In the genomic region with DNA sequence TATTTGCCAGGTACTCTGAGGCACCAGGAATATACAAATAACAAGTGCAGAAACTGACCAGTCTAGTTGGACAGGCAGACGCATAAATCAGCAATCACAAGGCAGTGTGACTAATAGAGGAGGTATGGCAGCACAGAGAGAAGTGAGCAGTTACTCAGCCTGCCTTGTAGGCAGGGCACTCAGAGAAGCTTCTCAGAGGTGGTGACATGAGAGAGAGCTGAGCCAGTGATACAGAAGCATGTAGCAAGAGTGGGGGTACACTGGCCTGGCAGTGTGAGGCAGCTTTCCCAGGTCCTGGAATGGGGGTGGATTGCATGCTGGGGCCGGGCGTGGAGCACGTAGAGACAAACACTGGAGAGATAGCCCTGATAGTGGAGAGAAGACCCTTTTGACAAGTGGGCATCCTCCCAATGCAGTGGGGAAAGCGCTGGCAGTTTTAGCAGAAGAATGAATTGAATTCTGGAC, we compare ENCODE assay signal across 9 cellular contexts. TPM values are rescaled to one million over a fixed set of nuclear protein-coding genes. Genes with fewer than 3 reads are reported as not detected.
DNase-seq lines count a peak whose midpoint lies in the region; ATAC-seq, FAIRE-seq and TF ChIP-seq lines count a peak whose summit lies in the region.
"Had no signal": no experiment of that assay in that cellular context is flagged by ENCODE, and none has a peak within 500 bp of the region (broad histone marks: within the 10 kb centered on the region; RNA-seq: fewer than 3 reads in every experiment).

No MANE protein-coding gene starts in this region.

- ATAC-seq in HG02623 (IDR thresholded peaks at IDR 0.05; ENCODE audit: unreplicated experiment) (no peak), HG03439 (IDR thresholded peaks at IDR 0.05; ENCODE audit: unreplicated experiment) (no peak)

- peak; percentile 53 for TF ChIP-seq POLR2A in endothelial cell of umbilical vein (IDR thresholded peaks at IDR 0.05; ENCODE audit: low read depth, low read length)

- peaks cover 8% of the 10 kb centered on the region for H3K36me3 Mint-ChIP-seq in endodermal cell (ENCODE audit: low read depth)

- H3K9ac ChIP-seq in endothelial cell of umbilical vein (replicated peaks; ENCODE audit: extremely low read depth, insufficient read depth, low read length): no peak overlapping the region
- H3K9ac ChIP-seq in endodermal cell (ENCODE audit: extremely low read depth, low read length, poor library complexity, severe bottlenecking): no peak overlapping the region

- H3K9me1 ChIP-seq in endothelial cell of umbilical vein (replicated peaks; ENCODE audit: control insufficient read depth, extremely low read depth, insufficient read depth, low read length): no peaks in the 10 kb centered on the region

- no peak for TF ChIP-seq CTCF in endothelial cell of umbilical vein (IDR thresholded peaks at IDR 0.05; ENCODE audit: extremely low read depth in 1 of 2, insufficient read depth in 1 of 2, low read depth in 1 of 2, low read length in 2 of 2)
- no peak for TF ChIP-seq CTCF in endodermal cell (conservative IDR thresholded peaks at IDR 0.05)

- no peak overlapping the region for H3K27ac Mint-ChIP-seq in endodermal cell

- H4K20me1 ChIP-seq in endothelial cell of umbilical vein (replicated peaks; ENCODE audit: control insufficient read depth, extremely low read depth, insufficient read depth, low read length): no peaks in the 10 kb centered on the region

- H3K36me3 ChIP-seq in endothelial cell of umbilical vein (ENCODE audit: control insufficient read depth in 2 of 2, extremely low read depth in 1 of 2, insufficient read depth in 2 of 2, low read length in 2 of 2): peaks cover 0 to 12% of the 10 kb centered on the region in 2 experiments
- H3K36me3 ChIP-seq in muscle layer of duodenum (ENCODE audit: control insufficient read depth in 1 of 2, insufficient read depth in 2 of 2, low read length in 2 of 2): peaks cover 9 to 22% of the 10 kb centered on the region in 2 donors
- H3K36me3 ChIP-seq in endodermal cell (ENCODE audit: control insufficient read depth, insufficient read depth, low read length): peaks cover 21% of the 10 kb centered on the region

- no peaks in the 10 kb centered on the region for H3K9me3 Mint-ChIP-seq in endodermal cell

- peak; percentile 86 for FAIRE-seq in endothelial cell of umbilical vein (lab: Jason Lieb, UNC)

- no peak overlapping the region for H2AFZ ChIP-seq in endothelial cell of umbilical vein (ENCODE audit: low read depth, low read length)

- POLR2A ChIA-PET in endothelial cell of umbilical vein (lab: Charles Lee): interaction anchor here (0.6 to 1.2 kb wide), 2 partner anchors 45 to 74 kb away, joined by 4 to 11 read pairs; a partner anchor contains a TSS

- peaks cover 15% of the 10 kb centered on the region for H3K4me1 Mint-ChIP-seq in endodermal cell

- H3K4me1 ChIP-seq in endothelial cell of umbilical vein (ENCODE audit: control insufficient read depth, extremely low read depth, insufficient read depth, low read length): peaks cover 13% of the 10 kb centered on the region
- peaks cover 4 to 44% of the 10 kb centered on the region in 2 donors for H3K4me1 ChIP-seq in muscle layer of duodenum (ENCODE audit: control insufficient read depth in 1 of 2, insufficient read depth in 2 of 2, low read length in 2 of 2)
- H3K4me1 ChIP-seq in endodermal cell (ENCODE audit: control insufficient read depth, insufficient read depth, low read length): no peaks in the 10 kb centered on the region

- no peak overlapping the region for H3K4me3 ChIP-seq in endothelial cell of umbilical vein (replicated peaks in 1 of 3; ENCODE audit: insufficient read depth in 1 of 3, low read depth in 1 of 3, low read length in 3 of 3)
- H3K4me3 ChIP-seq in muscle layer of duodenum (ENCODE audit: low read depth in 1 of 2, low read length in 2 of 2): no peak overlapping the region
- H3K4me3 ChIP-seq in endodermal cell (ENCODE audit: low read length): no peak overlapping the region

- BruUV-seq in endothelial cell of umbilical vein (replicated peaks; lab: Mats Ljungman, UMichigan): no TSS peak

- H3K4me3 Mint-ChIP-seq in endodermal cell: no peak overlapping the region

- dilution Hi-C loops in endothelial cell of umbilical vein (cut with MboI; ENCODE audit: extremely low pct_ligation_motif_present, low sequenced_read_pairs): no loop called here

- H3K9me3 ChIP-seq in endothelial cell of umbilical vein (replicated peaks; ENCODE audit: control insufficient read depth, insufficient read depth, low read length) (no peaks in the 10 kb centered on the region), muscle layer of duodenum (ENCODE audit: control insufficient read depth in 1 of 2, low read length in 2 of 2) (no peaks in the 10 kb centered on the region), endodermal cell (ENCODE audit: control insufficient read depth, low read length) (no peaks in the 10 kb centered on the region)

- no peaks in the 10 kb centered on the region for H3K27me3 ChIP-seq in endothelial cell of umbilical vein (ENCODE audit: control insufficient read depth in 2 of 2, insufficient read depth in 2 of 2, low read length in 2 of 2)
- H3K27me3 ChIP-seq in muscle layer of duodenum (ENCODE audit: low read depth, low read length): no peaks in the 10 kb centered on the region
- no peaks in the 10 kb centered on the region for H3K27me3 ChIP-seq in endodermal cell (ENCODE audit: control insufficient read depth, insufficient read depth, low read length, poor library complexity, severe bottlenecking)

- H3K27ac ChIP-seq in endothelial cell of umbilical vein (ENCODE audit: insufficient read depth, low read depth, low read length): no peak overlapping the region
- peak overlapping the region; percentile 47 for H3K27ac ChIP-seq in muscle layer of duodenum (ENCODE audit: low read length)
- H3K27ac ChIP-seq in endodermal cell (ENCODE audit: low read depth, low read length): no peak overlapping the region

- H3K79me2 ChIP-seq in endothelial cell of umbilical vein (ENCODE audit: control insufficient read depth, insufficient read depth, low read length): no peaks in the 10 kb centered on the region

- intact Hi-C loops in endothelial cell of umbilical vein (cut with micrococcal nuclease): no loop called here

- WGBS in endodermal cell (ENCODE audit: insufficient coverage in 1 of 2, insufficient read length in 1 of 2), 2 experiments: 94 to 95% methylated on average over 5 of the region's 5 CpGs

- no peak overlapping the region for H3K4me2 ChIP-seq in endothelial cell of umbilical vein (ENCODE audit: insufficient read depth, low read length)

- DNase-seq in AG08395 (ENCODE audit: low spot score) (peak; percentile 78), NCI-H460 (ENCODE audit: extremely low read depth, low read depth) (peak; percentile 87), endothelial cell of umbilical vein (ENCODE audit: low read depth, low spot score) (peak; percentile 82), endodermal cell (no peak)
- DNase-seq in activated naive CD4-positive, alpha-beta T cell treated with anti-CD3 and anti-CD28 coated beads, Interleukin-2, amount 50 U/mL, for 16 hours: no peak
- DNase-seq: KBM-7 had no signal

- CTCF ChIA-PET in endothelial cell of umbilical vein (lab: Charles Lee): interaction anchor here (1.0 to 6.7 kb wide), 7 partner anchors 9 to 51 kb away, joined by 3 to 58 read pairs (median 11); no protein-coding TSS in a partner anchor

- peaks cover 2% of the 10 kb centered on the region for H3K27me3 Mint-ChIP-seq in endodermal cell (ENCODE audit: insufficient read depth)

RNA-seq across cellular contexts. Expression of a gene that starts 7.8 kb away (rescaled TPM):
- 53.8 and 54.6 TPM in 2 replicates for total RNA-seq in NCI-H460 (2014; rRNA removed; shearing (Covaris generic))
- polyA plus RNA-seq in NCI-H460 (2014; cell fraction: nucleus; rRNA removed): 32.9 and 44.9 TPM in 2 replicates
- total RNA-seq in endothelial cell of umbilical vein: 29.5 and 35.6 TPM in 2 replicates
- 21.4 and 24.4 TPM in 2 replicates for polyA plus RNA-seq in endothelial cell of umbilical vein
- polyA plus RNA-seq in endothelial cell of umbilical vein (2011; cell fraction: cytosol; rRNA removed): 14.4 and 26.7 TPM in 2 replicates
- polyA plus RNA-seq in endothelial cell of umbilical vein (2011; cell fraction: nucleus; rRNA removed): 9.6 and 10.4 TPM in 2 replicates
- 21.0 and 23.4 TPM in 2 replicates for polyA plus RNA-seq in endothelial cell of umbilical vein (2012)
- polyA minus RNA-seq in endothelial cell of umbilical vein: 7.8 and 8.0 TPM in 2 replicates
- 19.4 TPM for polyA minus RNA-seq in endothelial cell of umbilical vein (2011; cell fraction: cytosol; rRNA and poly(A)+ RNA removed)
- polyA minus RNA-seq in endothelial cell of umbilical vein (2011; cell fraction: nucleus; rRNA and poly(A)+ RNA removed): 3.2 and 8.5 TPM in 2 replicates
- 10 to 100 TPM in 1 of 2 donors, 1 to 10 TPM in 1; 9.6 to 15.8 TPM for total RNA-seq in endodermal cell
- polyA plus RNA-seq in endodermal cell (2013, experiment 1 of 2): 26.6 TPM
- polyA plus RNA-seq in endodermal cell (2013, experiment 2 of 2): 25.3 TPM

RNA-seq across cellular contexts. Expression of a gene that starts 39.7 kb away (rescaled TPM):
- 1.9 TPM in 1 of 2 replicates, not detected in the other for total RNA-seq in NCI-H460 (2014; rRNA removed; shearing (Covaris generic))
- not detected in 2 replicates for polyA plus RNA-seq in NCI-H460 (2014; cell fraction: nucleus; rRNA removed)
- not detected in 2 replicates for total RNA-seq in endothelial cell of umbilical vein
- polyA plus RNA-seq in endothelial cell of umbilical vein: not detected in 2 replicates
- not detected in 2 replicates for polyA plus RNA-seq in endothelial cell of umbilical vein (2011; cell fraction: cytosol; rRNA removed)
- not detected in 2 replicates for polyA plus RNA-seq in endothelial cell of umbilical vein (2011; cell fraction: nucleus; rRNA removed)
- polyA plus RNA-seq in endothelial cell of umbilical vein (2012): not detected in 2 replicates
- polyA minus RNA-seq in endothelial cell of umbilical vein: not detected in 2 replicates
- polyA minus RNA-seq in endothelial cell of umbilical vein (2011; cell fraction: cytosol; rRNA and poly(A)+ RNA removed): not detected
- not detected in 2 replicates for polyA minus RNA-seq in endothelial cell of umbilical vein (2011; cell fraction: nucleus; rRNA and poly(A)+ RNA removed)
- total RNA-seq in endodermal cell: under 1 TPM in 1 of 2 donors, not detected in 1; 0.66 TPM
- 12.6 TPM for polyA plus RNA-seq in endodermal cell (2013, experiment 1 of 2)
- polyA plus RNA-seq in endodermal cell (2013, experiment 2 of 2): 7.7 TPM

RNA-seq across cellular contexts. Expression of a gene that starts 45.7 kb away (rescaled TPM):
- 729 and 850 TPM in 2 replicates for total RNA-seq in NCI-H460 (2014; rRNA removed; shearing (Covaris generic))
- polyA plus RNA-seq in NCI-H460 (2014; cell fraction: nucleus; rRNA removed): 1,097 and 1,161 TPM in 2 replicates
- 332 and 393 TPM in 2 replicates for total RNA-seq in endothelial cell of umbilical vein
- polyA plus RNA-seq in endothelial cell of umbilical vein: 510 and 560 TPM in 2 replicates
- 538 and 578 TPM in 2 replicates for polyA plus RNA-seq in endothelial cell of umbilical vein (2011; cell fraction: cytosol; rRNA removed)
- polyA plus RNA-seq in endothelial cell of umbilical vein (2011; cell fraction: nucleus; rRNA removed): 426 and 474 TPM in 2 replicates
- 291 and 393 TPM in 2 replicates for polyA plus RNA-seq in endothelial cell of umbilical vein (2012)
- polyA minus RNA-seq in endothelial cell of umbilical vein: 360 and 393 TPM in 2 replicates
- 93.8 TPM for polyA minus RNA-seq in endothelial cell of umbilical vein (2011; cell fraction: cytosol; rRNA and poly(A)+ RNA removed)
- 111 and 143 TPM in 2 replicates for polyA minus RNA-seq in endothelial cell of umbilical vein (2011; cell fraction: nucleus; rRNA and poly(A)+ RNA removed)
- 10 to 100 TPM; 16.1 to 17.7 TPM for total RNA-seq in endodermal cell
- 16.1 TPM for polyA plus RNA-seq in endodermal cell (2013, experiment 1 of 2)
- 21.3 TPM for polyA plus RNA-seq in endodermal cell (2013, experiment 2 of 2)

Comparison
In these comparisons a context has a peak if more than half of its experiments do, and no peak if none do; other contexts are left out.
1. DNase-seq: peak in AG08395 (single experiment), NCI-H460 (single experiment) and endothelial cell of umbilical vein (single experiment); none in endodermal cell (single experiment) and activated naive CD4-positive, alpha-beta T cell treated with anti-CD3 and anti-CD28 coated beads, Interleukin-2, amount 50 U/mL, for 16 hours (single experiment).
2. RNA of a gene that starts 45.7 kb away (total RNA-seq): 729 to 850 TPM in NCI-H460 and 332 to 393 TPM in endothelial cell of umbilical vein; 16.1 to 17.7 TPM in endodermal cell; every median in the first group is over 10 times any median in the second.